In the genomic region with DNA sequence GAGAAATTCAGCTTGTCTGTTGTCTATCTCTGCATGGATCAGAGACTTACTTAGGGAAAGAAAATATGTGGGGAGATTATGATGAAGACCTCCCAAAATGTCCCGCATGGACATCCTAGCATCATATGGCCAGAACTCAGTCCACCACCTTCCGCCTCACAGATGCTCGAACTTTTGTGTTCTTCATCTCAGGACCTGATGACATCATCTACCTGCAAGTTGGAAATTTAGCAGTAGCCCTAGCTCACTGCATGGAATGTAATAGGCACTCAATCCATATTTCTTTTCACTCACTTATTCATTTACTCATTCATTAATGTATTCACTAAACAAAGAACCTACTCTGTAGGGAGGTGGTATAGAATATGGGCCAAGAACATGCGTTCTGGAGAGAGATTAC, we compare ENCODE assay signal across 11 cellular contexts.
"Had no signal": no experiment of that assay in that cellular context is flagged by ENCODE, and none has a peak within 500 bp of the region (broad histone marks: within the 10 kb centered on the region; RNA-seq: fewer than 3 reads in every experiment).

No MANE protein-coding gene starts in this region.

- DNase-seq: GM23248, GOT3, H7, H9, HCEC 1CT, HFFc6 had no signal

- H3K4me2 ChIP-seq: GM23338 had no signal

- H3K9ac ChIP-seq: GM23248 had no signal

- H2AFZ ChIP-seq: GM23248, GM23338 had no signal

- H3K27ac ChIP-seq: GM23248 had no signal

- ATAC-seq: GM23338, HCT116 had no signal

- FAIRE-seq: H1, H54 had no signal

- H3K4me3 ChIP-seq: GM23248, GM23338, HAP-1 had no signal

- H3K27ac Mint-ChIP-seq: GM23338, H9, HFFc6 had no signal

- H3K4me1 ChIP-seq: HAP-1 had no signal

- H3K9me3 ChIP-seq: HAP-1 had no signal

- H3K4me3 Mint-ChIP-seq: GM23338, H9, HFFc6 had no signal

- H3K9me3 Mint-ChIP-seq: GM23338 had no signal

- H3K4me1 Mint-ChIP-seq: GM23338, H9 had no signal

- H3K36me3 ChIP-seq: HAP-1 had no signal
